Comparison of ENCODE assay signal across 22 cellular contexts in genomic region chr12:66345212-66345611, GRCh38. TPM values are rescaled to one million over a fixed set of nuclear protein-coding genes. Genes with fewer than 3 reads are reported as not detected.
DNase-seq lines count a peak whose midpoint lies in the region; ATAC-seq and TF ChIP-seq lines count a peak whose summit lies in the region.
"Had no signal": no experiment of that assay in that cellular context is flagged by ENCODE, and none has a peak within 500 bp of the region (broad histone marks: within the 10 kb centered on the region; RNA-seq: fewer than 3 reads in every experiment).

No MANE protein-coding gene starts in this region.

- peaks cover 35% of the 10 kb centered on the region for H3K36me3 ChIP-seq in CD8-positive, alpha-beta memory T cell (ENCODE audit: insufficient read depth, low read length)
- H3K36me3 ChIP-seq in transverse colon (peaks cover 0 to 15% (median 3%) of the 10 kb centered on the region in 4 donors), upper lobe of left lung (peaks cover 0 to 31% (median 4%) of the 10 kb centered on the region in 4 donors)
- H3K36me3 ChIP-seq: upper lobe of right lung had no signal

- TF ChIP-seq EP300 in transverse colon (IDR thresholded peaks at IDR 0.05; ENCODE audit: low read depth), result no peak
- TF ChIP-seq EP300 in upper lobe of left lung (IDR thresholded peaks at IDR 0.05), result no peak

- in situ Hi-C loops in transverse colon (cut with MboI; ENCODE audit: low pct_ligation_motif_present in 1 of 4, low pct_unique_long_range_greater_than_20kb in 1 of 4, low sequenced_read_pairs in 3 of 4), result no loop called here

- H3K4me3 ChIP-seq in CD8-positive, alpha-beta memory T cell (ENCODE audit: low read length), result no peak overlapping the region
- H3K4me3 ChIP-seq in transverse colon, result no peak overlapping the region
- no peak overlapping the region for H3K4me3 ChIP-seq in upper lobe of left lung
- H3K4me3 ChIP-seq: upper lobe of right lung had no signal

- peaks cover 6% of the 10 kb centered on the region for H3K4me1 ChIP-seq in CD8-positive, alpha-beta memory T cell (ENCODE audit: insufficient read depth, low read length)
- no peaks in the 10 kb centered on the region for H3K4me1 ChIP-seq in transverse colon
- no peaks in the 10 kb centered on the region for H3K4me1 ChIP-seq in upper lobe of left lung
- H3K4me1 ChIP-seq: upper lobe of right lung had no signal

- peaks cover 68% of the 10 kb centered on the region for H3K36me3 Mint-ChIP-seq in activated CD8-positive, alpha-beta memory T cell treated with anti-CD3 and anti-CD28 coated beads, Interleukin-2, amount 10 ng/mL, durations not matched to agents 7 days and 5 days
- H3K36me3 Mint-ChIP-seq in CD8-positive, alpha-beta memory T cell, result peaks cover 40 to 84% (median 44%) of the 10 kb centered on the region in 3 donors
- peaks cover 71% of the 10 kb centered on the region for H3K36me3 Mint-ChIP-seq in T-helper 2 cell treated with Interferon-gamma antibody and Interleukin-4, amounts not matched to agents 5 μg/mL and 100 μg/mL, for 36 hours (ENCODE audit: low read depth)
- peaks cover 68% of the 10 kb centered on the region for H3K36me3 Mint-ChIP-seq in effector memory CD8-positive, alpha-beta T cell (ENCODE audit: insufficient read depth)

- H3K9me3 Mint-ChIP-seq in activated CD8-positive, alpha-beta memory T cell treated with anti-CD3 and anti-CD28 coated beads, Interleukin-2, amount 10 ng/mL, durations not matched to agents 7 days and 5 days (ENCODE audit: low read depth), result peaks cover 13% of the 10 kb centered on the region
- H3K9me3 Mint-ChIP-seq in CD8-positive, alpha-beta memory T cell, result peaks cover 7 to 21% (median 10%) of the 10 kb centered on the region in 5 donors
- H3K9me3 Mint-ChIP-seq in T-helper 2 cell treated with Interferon-gamma antibody and Interleukin-4, amounts not matched to agents 5 μg/mL and 100 μg/mL, for 36 hours, result peaks cover 21% of the 10 kb centered on the region
- H3K9me3 Mint-ChIP-seq in effector memory CD8-positive, alpha-beta T cell, result no peaks in the 10 kb centered on the region

- intact Hi-C loops in transverse colon (cut with DNase I; ENCODE audit: low total_unique reads), result no loop called here

- H3K4me3 Mint-ChIP-seq in activated CD8-positive, alpha-beta memory T cell treated with anti-CD3 and anti-CD28 coated beads, Interleukin-2, amount 10 ng/mL, durations not matched to agents 7 days and 5 days, result no peak overlapping the region
- no peak overlapping the region for H3K4me3 Mint-ChIP-seq in CD8-positive, alpha-beta memory T cell
- peak overlapping the region; percentile 40 for H3K4me3 Mint-ChIP-seq in T-helper 2 cell treated with Interferon-gamma antibody and Interleukin-4, amounts not matched to agents 5 μg/mL and 100 μg/mL, for 36 hours
- no peak overlapping the region for H3K4me3 Mint-ChIP-seq in effector memory CD8-positive, alpha-beta T cell
- H3K4me3 Mint-ChIP-seq: B cell, nephron progenitor cell had no signal

- peaks cover 12% of the 10 kb centered on the region for H3K4me1 Mint-ChIP-seq in activated CD8-positive, alpha-beta memory T cell treated with anti-CD3 and anti-CD28 coated beads, Interleukin-2, amount 10 ng/mL, durations not matched to agents 7 days and 5 days
- peaks cover 26 to 37% (median 31%) of the 10 kb centered on the region in 3 donors for H3K4me1 Mint-ChIP-seq in CD8-positive, alpha-beta memory T cell
- peaks cover 26% of the 10 kb centered on the region for H3K4me1 Mint-ChIP-seq in T-helper 2 cell treated with Interferon-gamma antibody and Interleukin-4, amounts not matched to agents 5 μg/mL and 100 μg/mL, for 36 hours (ENCODE audit: low read depth)
- peaks cover 14 to 15% of the 10 kb centered on the region in 2 donors for H3K4me1 Mint-ChIP-seq in effector memory CD8-positive, alpha-beta T cell (ENCODE audit: low read depth in 2 of 2)
- H3K4me1 Mint-ChIP-seq: B cell, nephron progenitor cell had no signal

- peak overlapping the region; percentile 18 for H3K27ac Mint-ChIP-seq in activated CD8-positive, alpha-beta memory T cell treated with anti-CD3 and anti-CD28 coated beads, Interleukin-2, amount 10 ng/mL, durations not matched to agents 7 days and 5 days
- peak overlapping the region in 7 of 8 donors; percentile 11 to 91 (median 43) for H3K27ac Mint-ChIP-seq in CD8-positive, alpha-beta memory T cell
- H3K27ac Mint-ChIP-seq in T-helper 2 cell treated with Interferon-gamma antibody and Interleukin-4, amounts not matched to agents 5 μg/mL and 100 μg/mL, for 36 hours, result peak overlapping the region; percentile 42
- H3K27ac Mint-ChIP-seq in effector memory CD8-positive, alpha-beta T cell, result peak overlapping the region; percentile 29 to 56
- H3K27ac Mint-ChIP-seq: B cell, nephron progenitor cell had no signal

- no peaks in the 10 kb centered on the region for H3K27me3 ChIP-seq in CD8-positive, alpha-beta memory T cell (ENCODE audit: insufficient read depth, low read length, poor library complexity, severe bottlenecking)
- no peaks in the 10 kb centered on the region for H3K27me3 ChIP-seq in transverse colon
- no peaks in the 10 kb centered on the region for H3K27me3 ChIP-seq in upper lobe of left lung
- H3K27me3 ChIP-seq: upper lobe of right lung had no signal

- TF ChIP-seq CTCF in transverse colon (IDR thresholded peaks at IDR 0.05), result no peak
- no peak for TF ChIP-seq CTCF in upper lobe of left lung (IDR thresholded peaks at IDR 0.05)

- POLR2A ChIA-PET in CD8-positive, alpha-beta memory T cell (lab: Charles Lee), result no interaction called here

- H3K27ac ChIP-seq in CD8-positive, alpha-beta memory T cell (ENCODE audit: low read depth, low read length), result no peak overlapping the region
- no peak overlapping the region for H3K27ac ChIP-seq in transverse colon
- no peak overlapping the region for H3K27ac ChIP-seq in upper lobe of left lung
- H3K27ac ChIP-seq: upper lobe of right lung had no signal

- ATAC-seq in activated CD8-positive, alpha-beta memory T cell treated with anti-CD3 and anti-CD28 coated beads, Interleukin-2, amount 10 ng/mL, durations not matched to agents 7 days and 5 days, result no peak
- ATAC-seq in effector memory CD8-positive, alpha-beta T cell (replicated peaks), result no peak
- no peak for ATAC-seq in upper lobe of left lung (ENCODE audit: low FRiP score in 2 of 2)
- ATAC-seq: Panc1, upper lobe of right lung had no signal

- H3K9me3 ChIP-seq in CD8-positive, alpha-beta memory T cell (ENCODE audit: low read length), result peaks cover 12% of the 10 kb centered on the region
- peaks cover 0 to 4% of the 10 kb centered on the region in 2 donors for H3K9me3 ChIP-seq in transverse colon
- H3K9me3 ChIP-seq in upper lobe of left lung, result peaks cover 0 to 13% (median 10%) of the 10 kb centered on the region in 4 donors
- H3K9me3 ChIP-seq: upper lobe of right lung had no signal

- H3K27me3 Mint-ChIP-seq in activated CD8-positive, alpha-beta memory T cell treated with anti-CD3 and anti-CD28 coated beads, Interleukin-2, amount 10 ng/mL, durations not matched to agents 7 days and 5 days, result no peaks in the 10 kb centered on the region
- no peaks in the 10 kb centered on the region for H3K27me3 Mint-ChIP-seq in CD8-positive, alpha-beta memory T cell
- H3K27me3 Mint-ChIP-seq in T-helper 2 cell treated with Interferon-gamma antibody and Interleukin-4, amounts not matched to agents 5 μg/mL and 100 μg/mL, for 36 hours (ENCODE audit: low read depth), result no peaks in the 10 kb centered on the region
- H3K27me3 Mint-ChIP-seq in effector memory CD8-positive, alpha-beta T cell, result no peaks in the 10 kb centered on the region
- H3K27me3 Mint-ChIP-seq: B cell had no signal

- WGBS in transverse colon (ENCODE audit: low coverage in 1 of 2), 2 donors, result 78 to 79% methylated on average over 3 of the region's 3 CpGs
- WGBS in upper lobe of left lung, 2 donors, result 55% methylated on average over 3 of the region's 3 CpGs

- CTCF ChIA-PET in activated CD8-positive, alpha-beta memory T cell treated with anti-CD3 and anti-CD28 coated beads, Interleukin-2, amount 10 ng/mL, durations not matched to agents 7 days and 5 days (lab: Charles Lee), result interaction anchor here (1.4 to 1.6 kb wide), 3 partner anchors 64 to 76 kb away, joined by 3 to 5 read pairs (median 4); no protein-coding TSS in a partner anchor
- CTCF ChIA-PET in CD8-positive, alpha-beta memory T cell (lab: Charles Lee), result interaction anchor here (0.9 to 1.7 kb wide), 2 partner anchors 64 to 66 kb away, joined by 4 read pairs; no protein-coding TSS in a partner anchor

- no peak for DNase-seq in activated CD8-positive, alpha-beta memory T cell treated with anti-CD3 and anti-CD28 coated beads, Interleukin-2, amount 10 ng/mL, durations not matched to agents 7 days and 5 days
- DNase-seq in activated CD8-positive, alpha-beta memory T cell treated with anti-CD3 and anti-CD28 coated beads, Interleukin-2, amount 50 U/mL, for 48 hours, result no peak
- no peak for DNase-seq in CD8-positive, alpha-beta memory T cell
- no peak for DNase-seq in T-helper 2 cell treated with Interferon-gamma antibody and Interleukin-4, amounts not matched to agents 5 μg/mL and 100 μg/mL, for 36 hours (ENCODE audit: low spot score)
- no peak for DNase-seq in effector memory CD8-positive, alpha-beta T cell
- DNase-seq in transverse colon, result no peak
- DNase-seq in upper lobe of left lung, result no peak
- no peak for DNase-seq in DMS153 treated with DMSO at 0.1 percent for 48 hours (lab: John Stamatoyannopoulos, UW; ENCODE audit: unreplicated experiment)
- DNase-seq: activated effector memory CD4-positive, alpha-beta T cell treated with Interleukin-2 at 50 U/mL for 16 hours; amniotic stem cell; foreskin fibroblast; head of caudate nucleus; kidney; NCI-H1105 treated with DMSO at 0.1 percent for 48 hours; NCI-H2029 treated with DMSO at 0.1 percent for 48 hours; NCI-H69; nephron progenitor cell; SHP77; substantia nigra; upper lobe of right lung had no signal

- TF ChIP-seq POLR2A in transverse colon (IDR thresholded peaks at IDR 0.05), result no peak
- TF ChIP-seq POLR2A in upper lobe of left lung (IDR thresholded peaks at IDR 0.05), result no peak

RNA-seq across cellular contexts. Expression of gene HELB, which starts 42.9 kb away (rescaled TPM):
- total RNA-seq in activated CD8-positive, alpha-beta memory T cell treated with anti-CD3 and anti-CD28 coated beads, Interleukin-2, amount 10 ng/mL, durations not matched to agents 7 days and 5 days, result 10 to 100 TPM; 19.1 to 34.6 TPM
- 10 to 100 TPM; 13.8 to 14.2 TPM for total RNA-seq in CD8-positive, alpha-beta memory T cell
- polyA plus RNA-seq in CD8-positive, alpha-beta memory T cell, result 29.4 TPM
- total RNA-seq in transverse colon, result 10 to 100 TPM in 2 of 4 donors, 1 to 10 TPM in 2; 1.4 to 17.2 (median 9.8) TPM
- total RNA-seq in upper lobe of left lung, result 10 to 100 TPM in 2 of 6 donors, 1 to 10 TPM in 4; 2.0 to 16.4 (median 4.3) TPM
